8 cellular contexts compared by ENCODE assay signal in genomic region chr14:55051165-55051425, GRCh38. TPM values are rescaled to one million over a fixed set of nuclear protein-coding genes. Genes with fewer than 3 reads are reported as not detected.
DNase-seq lines count a peak whose midpoint lies in the region; ATAC-seq and TF ChIP-seq lines count a peak whose summit lies in the region.

No MANE protein-coding gene starts in this region.

- DNase-seq in activated CD4-positive, CD25-positive, alpha-beta regulatory T cell treated with anti-CD3 and anti-CD28 coated beads, Interleukin-2, amount 50 U/mL, for 72 hours: no peak
- no peak for DNase-seq in HL-60 (ENCODE audit: low read depth in 1 of 2, low spot score in 1 of 2)
- DNase-seq in choroid plexus epithelial cell (ENCODE audit: low read depth): no peak
- DNase-seq in neural crest cell (ENCODE audit: low read depth, low spot score): no peak
- no peak for DNase-seq in DMS 273 treated with DMSO at 0.1 percent for 48 hours (lab: John Stamatoyannopoulos, UW)
- DNase-seq in NCI-H1092 (lab: John Stamatoyannopoulos, UW): no peak
- no peak for DNase-seq in stimulated activated CD4-positive, alpha-beta T cell treated with anti-CD3 and anti-CD28 coated beads, Interleukin-4, amount 100 ng/mL, for 24 hours

- peaks cover 17% of the 10 kb centered on the region for H3K36me3 Mint-ChIP-seq in neural crest cell (ENCODE audit: low read depth)

- peaks cover 41% of the 10 kb centered on the region for H3K4me1 Mint-ChIP-seq in neural crest cell

- peak overlapping the region; percentile 100 for H3K27ac Mint-ChIP-seq in neural crest cell (ENCODE audit: unreplicated experiment)

- ATAC-seq in activated CD4-positive, CD25-positive, alpha-beta regulatory T cell treated with anti-CD3 and anti-CD28 coated beads, Interleukin-2, amount 50 U/mL, for 24 hours: peak; percentile 1 to 2

- TF ChIP-seq CTCF in HL-60 (IDR thresholded peaks at IDR 0.05; ENCODE audit: insufficient read depth, low read length): no peak
- TF ChIP-seq CTCF in choroid plexus epithelial cell (conservative IDR thresholded peaks at IDR 0.05; ENCODE audit: low read depth, low read length): no peak
- TF ChIP-seq CTCF in neural crest cell (conservative IDR thresholded peaks at IDR 0.05): no peak

- peak overlapping the region; percentile 100 for H3K27ac ChIP-seq in HL-60 (replicated peaks)

- H3K4me3 Mint-ChIP-seq in neural crest cell: peak overlapping the region; percentile 97

- no peaks in the 10 kb centered on the region for H3K27me3 Mint-ChIP-seq in neural crest cell (ENCODE audit: low read depth)

- no peaks in the 10 kb centered on the region for H3K27me3 ChIP-seq in HL-60 (ENCODE audit: insufficient read depth, poor library complexity, severe bottlenecking)

- peak overlapping the region; percentile 83 for H3K4me3 ChIP-seq in HL-60 (replicated peaks; ENCODE audit: insufficient read depth, low read length)
- peak overlapping the region; percentile 57 for H3K4me3 ChIP-seq in choroid plexus epithelial cell (ENCODE audit: low read depth, low read length)

- H3K9me3 Mint-ChIP-seq in neural crest cell: no peaks in the 10 kb centered on the region

RNA-seq across cellular contexts. Expression of gene MAPK1IP1L, which starts 0.4 kb away (rescaled TPM):
- total RNA-seq in neural crest cell: 141 and 151 TPM in 2 replicates

RNA-seq across cellular contexts. Expression of gene SOCS4, which starts 24.1 kb away (rescaled TPM):
- 32.8 and 38.6 TPM in 2 replicates for total RNA-seq in neural crest cell

RNA-seq across cellular contexts. Expression of gene WDHD1, which starts 24.2 kb away (rescaled TPM):
- 56.2 and 60.6 TPM in 2 replicates for total RNA-seq in neural crest cell
